11 cellular contexts compared by ENCODE assay signal in the genomic region with DNA sequence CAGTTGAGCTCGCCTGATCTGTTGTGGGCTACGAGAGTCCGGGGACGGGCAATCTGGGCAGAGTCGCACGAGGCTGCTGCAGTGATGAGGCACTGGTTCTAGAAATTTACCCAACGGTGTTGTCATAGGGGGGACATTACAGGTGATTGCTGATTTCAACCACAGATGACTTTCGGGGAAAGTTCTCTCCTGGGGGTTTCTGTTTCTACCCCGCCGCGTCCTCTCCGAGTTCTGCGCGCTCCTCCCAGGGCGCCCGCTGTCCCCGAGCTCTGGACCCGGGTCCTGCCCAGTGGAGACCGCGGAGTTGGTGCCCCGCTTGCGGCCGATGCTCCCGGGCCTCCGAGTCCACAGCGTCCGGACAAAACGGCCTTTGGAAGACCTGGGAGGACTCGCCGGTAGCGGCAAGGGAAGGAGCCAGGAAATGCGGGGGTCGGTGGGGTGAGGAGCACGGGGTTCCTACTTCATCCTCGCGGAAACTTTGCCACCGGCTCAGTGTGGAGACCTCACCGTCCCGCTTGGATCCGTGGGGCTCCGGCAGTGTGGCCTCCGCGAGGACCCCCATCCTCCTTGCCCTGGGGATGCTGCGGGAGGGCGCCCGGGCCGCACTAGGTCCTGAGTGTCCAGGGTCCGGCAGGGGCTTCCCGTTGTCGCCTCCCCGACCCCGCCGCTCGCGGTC. TPM values are rescaled to one million over a fixed set of nuclear protein-coding genes. Genes with fewer than 3 reads are reported as not detected.
DNase-seq lines count a peak whose midpoint lies in the region; ATAC-seq and TF ChIP-seq lines count a peak whose summit lies in the region.
"Had no signal": no experiment of that assay in that cellular context is flagged by ENCODE, and none has a peak within 500 bp of the region (broad histone marks: within the 10 kb centered on the region; RNA-seq: fewer than 3 reads in every experiment).

No MANE protein-coding gene starts in this region.

- H3K18ac ChIP-seq in mesenchymal stem cell (ENCODE audit: low read depth in 1 of 2, low read length in 2 of 2): no peak overlapping the region

- H2AK5ac ChIP-seq in mesenchymal stem cell (ENCODE audit: low read length, severe bottlenecking): no peak overlapping the region

- no peak overlapping the region for H3K9ac ChIP-seq in mesenchymal stem cell (ENCODE audit: low read length)

- TF ChIP-seq CTCF in chondrocyte (IDR thresholded peaks at IDR 0.05): no peak
- TF ChIP-seq CTCF in stomach (IDR thresholded peaks at IDR 0.05): no peak

- H2AFZ ChIP-seq in mesenchymal stem cell (ENCODE audit: low read depth, low read length): no peak overlapping the region

- no peak for TF ChIP-seq EP300 in stomach (IDR thresholded peaks at IDR 0.05)

- H3K23ac ChIP-seq in mesenchymal stem cell (ENCODE audit: low read length in 2 of 2): peak overlapping the region in 1 of 2 experiments; percentile 42

- no peak overlapping the region for H4K91ac ChIP-seq in mesenchymal stem cell (ENCODE audit: low read length)

- H3K9me3 ChIP-seq in mesenchymal stem cell (ENCODE audit: control insufficient read depth, low read length) (no peaks in the 10 kb centered on the region), stomach (no peaks in the 10 kb centered on the region)

- H3K4me1 ChIP-seq in mesenchymal stem cell (ENCODE audit: control insufficient read depth, insufficient read depth, low read depth, low read length) (peaks cover 10% of the 10 kb centered on the region), stomach (peaks cover 10 to 15% (median 15%) of the 10 kb centered on the region in 4 donors)

- no peak overlapping the region for H2BK12ac ChIP-seq in mesenchymal stem cell (ENCODE audit: low read length in 2 of 2)

- H3K27ac Mint-ChIP-seq in activated CD4-positive, alpha-beta memory T cell treated with anti-CD3 and anti-CD28 coated beads for 36 hours: no peak overlapping the region
- H3K27ac Mint-ChIP-seq in activated CD4-positive, alpha-beta memory T cell treated with anti-CD3 and anti-CD28 coated beads, Interleukin-2, amount 10 ng/mL, durations not matched to agents 7 days and 5 days: no peak overlapping the region
- no peak overlapping the region for H3K27ac Mint-ChIP-seq in chondrocyte (ENCODE audit: unreplicated experiment)

- no peaks in the 10 kb centered on the region for H3K79me1 ChIP-seq in mesenchymal stem cell (replicated peaks; ENCODE audit: low read length, poor library complexity, severe bottlenecking)

- 8% methylated on average over 54 of the region's 55 CpGs for WGBS in mesenchymal stem cell
- 1 to 6% (median 3%) methylated on average over 44 to 55 of the region's 55 CpGs for WGBS in stomach, 5 donors

- no peak overlapping the region for H4K8ac ChIP-seq in mesenchymal stem cell (ENCODE audit: low read length)

- CTCF ChIA-PET in activated CD4-positive, alpha-beta memory T cell treated with anti-CD3 and anti-CD28 coated beads for 36 hours (lab: Charles Lee): no interaction called here
- CTCF ChIA-PET in activated CD4-positive, alpha-beta memory T cell treated with anti-CD3 and anti-CD28 coated beads, Interleukin-2, amount 10 ng/mL, durations not matched to agents 7 days and 5 days (lab: Charles Lee): no interaction called here

- H3K4me3 ChIP-seq in mesenchymal stem cell (ENCODE audit: insufficient read depth in 1 of 2, low read depth in 1 of 2, low read length in 2 of 2): peak overlapping the region in 1 of 2 experiments; percentile 37
- H3K4me3 ChIP-seq in stomach: peak overlapping the region; percentile 8 to 43 (median 24)
- H3K4me3 ChIP-seq: GM12878 had no signal

- H3K9me3 Mint-ChIP-seq in activated CD4-positive, alpha-beta memory T cell treated with anti-CD3 and anti-CD28 coated beads for 36 hours: no peaks in the 10 kb centered on the region
- no peaks in the 10 kb centered on the region for H3K9me3 Mint-ChIP-seq in activated CD4-positive, alpha-beta memory T cell treated with anti-CD3 and anti-CD28 coated beads, Interleukin-2, amount 10 ng/mL, durations not matched to agents 7 days and 5 days
- H3K9me3 Mint-ChIP-seq in chondrocyte (ENCODE audit: low read depth): peaks cover 7% of the 10 kb centered on the region

- DNase-seq in activated CD4-positive, alpha-beta memory T cell treated with anti-CD3 and anti-CD28 coated beads for 36 hours: no peak
- no peak for DNase-seq in activated CD4-positive, alpha-beta memory T cell treated with anti-CD3 and anti-CD28 coated beads, Interleukin-2, amount 10 ng/mL, durations not matched to agents 7 days and 5 days
- DNase-seq in chondrocyte (ENCODE audit: low spot score) (no peak), mesenchymal stem cell (no peak), stomach (no peak), HPDE6-E6E7 (ENCODE audit: extremely low spot score) (no peak)
- DNase-seq: NCI-H524 treated with DMSO at 0.1 percent for 48 hours had no signal

- H3K27ac ChIP-seq in mesenchymal stem cell (ENCODE audit: low read length, poor library complexity, severe bottlenecking) (no peak overlapping the region), stomach (no peak overlapping the region)

- H3K4me1 Mint-ChIP-seq in activated CD4-positive, alpha-beta memory T cell treated with anti-CD3 and anti-CD28 coated beads for 36 hours (ENCODE audit: low read depth): peaks cover 15% of the 10 kb centered on the region
- H3K4me1 Mint-ChIP-seq in activated CD4-positive, alpha-beta memory T cell treated with anti-CD3 and anti-CD28 coated beads, Interleukin-2, amount 10 ng/mL, durations not matched to agents 7 days and 5 days: peaks cover 18% of the 10 kb centered on the region
- peaks cover 15% of the 10 kb centered on the region for H3K4me1 Mint-ChIP-seq in chondrocyte (ENCODE audit: low read depth)

- H3K36me3 ChIP-seq in mesenchymal stem cell (ENCODE audit: control insufficient read depth in 1 of 2, insufficient read depth in 2 of 2, low read depth in 1 of 2, low read length in 2 of 2) (no peaks in the 10 kb centered on the region), stomach (no peaks in the 10 kb centered on the region)

- peaks cover 84 to 86% of the 10 kb centered on the region in 2 experiments for H3K27me3 ChIP-seq in mesenchymal stem cell (ENCODE audit: control insufficient read depth in 1 of 2, insufficient read depth in 1 of 2, low read length in 2 of 2)
- peaks cover 21 to 85% (median 63%) of the 10 kb centered on the region in 3 donors for H3K27me3 ChIP-seq in stomach

- peak overlapping the region; percentile 25 for H3K4me3 Mint-ChIP-seq in activated CD4-positive, alpha-beta memory T cell treated with anti-CD3 and anti-CD28 coated beads for 36 hours
- H3K4me3 Mint-ChIP-seq in activated CD4-positive, alpha-beta memory T cell treated with anti-CD3 and anti-CD28 coated beads, Interleukin-2, amount 10 ng/mL, durations not matched to agents 7 days and 5 days: no peak overlapping the region
- peak overlapping the region; percentile 63 for H3K4me3 Mint-ChIP-seq in chondrocyte (ENCODE audit: unreplicated experiment)

- ATAC-seq in GM21576 (IDR thresholded peaks at IDR 0.05; ENCODE audit: unreplicated experiment) (no peak), HG02610 (IDR thresholded peaks at IDR 0.05; ENCODE audit: unreplicated experiment) (no peak)
- ATAC-seq: GM12878 had no signal

- H3K4ac ChIP-seq in mesenchymal stem cell (ENCODE audit: low read depth in 1 of 2, low read length in 2 of 2): no peak overlapping the region

- no peak overlapping the region for H3K14ac ChIP-seq in mesenchymal stem cell (ENCODE audit: low read length in 2 of 2)

- no peaks in the 10 kb centered on the region for H3K36me3 Mint-ChIP-seq in activated CD4-positive, alpha-beta memory T cell treated with anti-CD3 and anti-CD28 coated beads for 36 hours
- H3K36me3 Mint-ChIP-seq in activated CD4-positive, alpha-beta memory T cell treated with anti-CD3 and anti-CD28 coated beads, Interleukin-2, amount 10 ng/mL, durations not matched to agents 7 days and 5 days (ENCODE audit: low read depth): peaks cover 5% of the 10 kb centered on the region
- peaks cover 15% of the 10 kb centered on the region for H3K36me3 Mint-ChIP-seq in chondrocyte (ENCODE audit: low read depth)

- intact Hi-C loops in activated CD4-positive, alpha-beta memory T cell treated with anti-CD3 and anti-CD28 coated beads for 36 hours (cut with micrococcal nuclease): no loop called here
- intact Hi-C loops in stomach (cut with DNase I; ENCODE audit: low total_unique reads): loop anchor here (10.0 kb wide), 1 partner anchor 203 kb away; no protein-coding TSS in a partner anchor

- H2BK15ac ChIP-seq in mesenchymal stem cell (ENCODE audit: low read depth, poor library complexity, severe bottlenecking): no peak overlapping the region

- peaks cover 73% of the 10 kb centered on the region for H3K27me3 Mint-ChIP-seq in activated CD4-positive, alpha-beta memory T cell treated with anti-CD3 and anti-CD28 coated beads for 36 hours
- H3K27me3 Mint-ChIP-seq in activated CD4-positive, alpha-beta memory T cell treated with anti-CD3 and anti-CD28 coated beads, Interleukin-2, amount 10 ng/mL, durations not matched to agents 7 days and 5 days: peaks cover 88% of the 10 kb centered on the region
- peaks cover 91% of the 10 kb centered on the region for H3K27me3 Mint-ChIP-seq in chondrocyte (ENCODE audit: low read depth)

- POLR2A ChIA-PET in activated CD4-positive, alpha-beta memory T cell treated with anti-CD3 and anti-CD28 coated beads for 36 hours (lab: Charles Lee): no interaction called here
- POLR2A ChIA-PET in activated CD4-positive, alpha-beta memory T cell treated with anti-CD3 and anti-CD28 coated beads, Interleukin-2, amount 10 ng/mL, durations not matched to agents 7 days and 5 days (lab: Charles Lee): interaction anchor here (0.5 kb wide), 1 partner anchor 95 kb away, joined by 3 read pairs; no protein-coding TSS in a partner anchor

- TF ChIP-seq POLR2A in stomach (IDR thresholded peaks at IDR 0.05): no peak

- H3K4me2 ChIP-seq in mesenchymal stem cell (ENCODE audit: low read length, poor library complexity, severe bottlenecking): peak overlapping the region; percentile 47

- H2BK120ac ChIP-seq in mesenchymal stem cell (ENCODE audit: low read depth, low read length): no peak overlapping the region

- no peak overlapping the region for H2BK5ac ChIP-seq in mesenchymal stem cell (ENCODE audit: low read depth, low read length, poor library complexity, severe bottlenecking)

RNA-seq across cellular contexts. Expression of gene RAET1L, which starts 12.3 kb away (rescaled TPM):
- total RNA-seq in activated CD4-positive, alpha-beta memory T cell treated with anti-CD3 and anti-CD28 coated beads for 36 hours: not detected
- not detected for total RNA-seq in activated CD4-positive, alpha-beta memory T cell treated with anti-CD3 and anti-CD28 coated beads, Interleukin-2, amount 10 ng/mL, durations not matched to agents 7 days and 5 days
- total RNA-seq in chondrocyte (not detected in 3 replicates), stomach (not detected)
- not detected for polyA plus RNA-seq in mesenchymal stem cell (2013, experiment 1 of 2)
- polyA plus RNA-seq in mesenchymal stem cell (2013, experiment 2 of 2): not detected
- 1 to 10 TPM in 2 of 3 donors, not detected in 1; 1.1 to 5.0 TPM for polyA plus RNA-seq in stomach
- total RNA-seq: cerebellum, GM12878 had no signal
- polyA plus RNA-seq: GM12878 had no signal

RNA-seq across cellular contexts. Expression of gene ULBP3, which starts 31.3 kb away (rescaled TPM):
- total RNA-seq in activated CD4-positive, alpha-beta memory T cell treated with anti-CD3 and anti-CD28 coated beads for 36 hours: under 1 TPM in 1 of 2 experiments, not detected in 1; 0.61 TPM
- total RNA-seq in activated CD4-positive, alpha-beta memory T cell treated with anti-CD3 and anti-CD28 coated beads, Interleukin-2, amount 10 ng/mL, durations not matched to agents 7 days and 5 days: 1 to 10 TPM; 2.2 to 3.5 TPM
- 5.0 to 6.1 TPM (median 5.1 TPM) in 3 replicates for total RNA-seq in chondrocyte
- polyA plus RNA-seq in mesenchymal stem cell (2013, experiment 1 of 2): 9.7 TPM
- 9.8 TPM for polyA plus RNA-seq in mesenchymal stem cell (2013, experiment 2 of 2)
- 1 to 10 TPM in 2 of 5 donors, under 1 TPM in 1, not detected in 2; 0.87 to 4.6 (median 2.0) TPM for total RNA-seq in stomach
- 1 to 10 TPM in 1 of 3 donors, under 1 TPM in 1, not detected in 1; 0.20 to 1.2 TPM for polyA plus RNA-seq in stomach
- total RNA-seq: GM12878 had no signal
